35 cellular contexts compared by ENCODE assay signal in the genomic region with DNA sequence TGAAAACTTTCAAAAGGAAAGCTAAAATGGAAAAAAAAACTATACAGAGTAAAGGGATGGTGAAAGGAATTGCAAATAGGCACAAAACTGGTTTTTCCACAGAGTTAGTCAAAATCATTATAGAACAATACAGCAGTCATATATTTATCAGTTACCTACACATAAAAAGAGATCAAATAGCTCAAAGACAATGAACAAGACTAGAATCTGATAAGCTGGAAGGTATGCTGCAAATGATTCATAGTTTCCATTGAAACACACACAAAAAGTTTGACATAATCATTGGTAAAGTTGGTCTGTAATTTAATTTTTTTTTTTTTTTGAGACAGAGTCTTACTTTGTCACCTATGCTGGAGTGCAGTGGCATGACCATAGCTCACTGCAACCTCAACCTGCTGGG.
"Had no signal": no experiment of that assay in that cellular context is flagged by ENCODE, and none has a peak within 500 bp of the region (broad histone marks: within the 10 kb centered on the region; RNA-seq: fewer than 3 reads in every experiment).

No MANE protein-coding gene starts in this region.

- H3K4me3 Mint-ChIP-seq: activated B cell treated with CpG ODN at 0.5 μM for 24 hours; activated CD8-positive, alpha-beta T cell treated with anti-CD3 and anti-CD28 coated beads for 36 hours; activated naive CD8-positive, alpha-beta T cell; activated T-cell treated with anti-CD3 and anti-CD28 coated beads, Interleukin-2, amount 50 U/mL, for 4 hours; activated T-helper 17 cell treated with anti-CD3 and anti-CD28 coated beads, Interleukin-2, amount 50 U/mL, for 72 hours; dendritic cell treated with granulocyte-macrophage colony-stimulating factor and Interleukin-4, amounts not matched to agents 40 ng/mL and 50 ng/mL, for 4 days; endodermal cell; T-helper 17 cell; T-helper 2 cell treated with Interferon-gamma antibody and Interleukin-4, amounts not matched to agents 5 μg/mL and 100 μg/mL, for 36 hours had no signal

- H3K36me3 Mint-ChIP-seq: activated naive CD8-positive, alpha-beta T cell had no signal

- H3K36me3 ChIP-seq: brain microvascular endothelial cell, cardiac muscle cell, esophagus muscularis mucosa, gastroesophageal sphincter, WERI-Rb-1 had no signal

- ATAC-seq: activated CD4-positive, CD25-positive, alpha-beta regulatory T cell treated with anti-CD3 and anti-CD28 coated beads, Interleukin-2, amount 50 U/mL, for 24 hours; activated CD8-positive, alpha-beta T cell treated with anti-CD3 and anti-CD28 coated beads for 36 hours; activated T-cell treated with anti-CD3 and anti-CD28 coated beads, Interleukin-2, amount 50 U/mL, for 4 hours; activated T-helper 17 cell treated with anti-CD3 and anti-CD28 coated beads, Interleukin-2, amount 50 U/mL, for 72 hours; gastroesophageal sphincter; T-helper 17 cell had no signal

- H3K27me3 ChIP-seq: brain microvascular endothelial cell, cardiac muscle cell, dorsolateral prefrontal cortex, esophagus muscularis mucosa, gastroesophageal sphincter had no signal

- DNase-seq: activated B cell treated with CpG ODN at 0.5 μM for 24 hours; activated CD4-positive, alpha-beta T cell treated with anti-CD3 and anti-CD28 coated beads for 48 hours; activated CD4-positive, alpha-beta T cell treated with anti-CD3 and anti-CD28 coated beads, Interleukin-2, amount 50 U/mL, for 1 hour; activated CD4-positive, alpha-beta T cell treated with anti-CD3 and anti-CD28 coated beads, Interleukin-2, amount 50 U/mL, for 48 hours; activated CD8-positive, alpha-beta memory T cell treated with anti-CD3 and anti-CD28 coated beads for 24 hours; activated CD8-positive, alpha-beta T cell treated with anti-CD3 and anti-CD28 coated beads for 36 hours; activated effector memory CD4-positive, alpha-beta T cell treated with Interleukin-2 at 50 U/mL for 16 hours; activated gamma-delta T cell treated with Interleukin-2 at 50 U/mL for 16 hours; activated naive CD4-positive, alpha-beta T cell treated with anti-CD3 and anti-CD28 coated beads, Interleukin-2, amount 50 U/mL, for 16 hours; activated naive CD4-positive, alpha-beta T cell treated with Interleukin-2 at 50 U/mL for 16 hours; activated T-cell treated with anti-CD3 and anti-CD28 coated beads, Interleukin-2, amount 50 U/mL, for 4 hours; amniotic stem cell; anterior cingulate cortex; brain microvascular endothelial cell; central memory CD4-positive, alpha-beta T cell; cerebellar nuclear complex; dorsolateral prefrontal cortex; effector memory CD4-positive, alpha-beta T cell; endodermal cell; erythroblast; foreskin melanocyte; head of caudate nucleus; T-helper 1 cell; T-helper 17 cell; T1000; WERI-Rb-1 had no signal

- H3K27ac Mint-ChIP-seq: activated B cell treated with CpG ODN at 0.5 μM for 24 hours; activated CD8-positive, alpha-beta T cell treated with anti-CD3 and anti-CD28 coated beads for 36 hours; activated naive CD8-positive, alpha-beta T cell; activated T-helper 17 cell treated with anti-CD3 and anti-CD28 coated beads, Interleukin-2, amount 50 U/mL, for 72 hours; dendritic cell treated with granulocyte-macrophage colony-stimulating factor and Interleukin-4, amounts not matched to agents 40 ng/mL and 50 ng/mL, for 4 days; endodermal cell; T-helper 17 cell; T-helper 2 cell treated with Interferon-gamma antibody and Interleukin-4, amounts not matched to agents 5 μg/mL and 100 μg/mL, for 36 hours had no signal

- H3K4me3 ChIP-seq: cardiac muscle cell, coronary artery, dorsolateral prefrontal cortex, esophagus muscularis mucosa, gastroesophageal sphincter had no signal

- H3K4me1 Mint-ChIP-seq: activated B cell treated with CpG ODN at 0.5 μM for 24 hours; activated T-helper 17 cell treated with anti-CD3 and anti-CD28 coated beads, Interleukin-2, amount 50 U/mL, for 72 hours; T-helper 17 cell had no signal

- H3K9me3 Mint-ChIP-seq: activated T-helper 17 cell treated with anti-CD3 and anti-CD28 coated beads, Interleukin-2, amount 50 U/mL, for 72 hours had no signal

- H3K27me3 Mint-ChIP-seq: activated B cell treated with CpG ODN at 0.5 μM for 24 hours; activated CD8-positive, alpha-beta T cell treated with anti-CD3 and anti-CD28 coated beads for 36 hours; activated naive CD8-positive, alpha-beta T cell; activated T-helper 17 cell treated with anti-CD3 and anti-CD28 coated beads, Interleukin-2, amount 50 U/mL, for 72 hours; dendritic cell treated with granulocyte-macrophage colony-stimulating factor and Interleukin-4, amounts not matched to agents 40 ng/mL and 50 ng/mL, for 4 days; T-helper 17 cell had no signal

- H3K4me1 ChIP-seq: esophagus muscularis mucosa, gastroesophageal sphincter had no signal

- H3K27ac ChIP-seq: brain microvascular endothelial cell, cardiac muscle cell, coronary artery, dorsolateral prefrontal cortex, esophagus muscularis mucosa, gastroesophageal sphincter, WERI-Rb-1 had no signal
